26 cellular contexts compared by ENCODE assay signal in genomic region chr2:146003337-146003736, GRCh38.
"Had no signal": no experiment of that assay in that cellular context is flagged by ENCODE, and none has a peak within 500 bp of the region (broad histone marks: within the 10 kb centered on the region; RNA-seq: fewer than 3 reads in every experiment).

No MANE protein-coding gene starts in this region.

- H3K9me3 ChIP-seq: Peyer's patch had no signal

- ATAC-seq: activated CD4-positive, alpha-beta T cell treated with anti-CD3 and anti-CD28 coated beads for 36 hours; activated T-cell treated with anti-CD3 and anti-CD28 coated beads, Interleukin-2, amount 50 U/mL, for 72 hours; T-cell had no signal

- H3K27me3 ChIP-seq: adrenal gland, Peyer's patch had no signal

- H3K36me3 ChIP-seq: adrenal gland, Peyer's patch had no signal

- DNase-seq: activated CD4-positive, alpha-beta memory T cell treated with anti-CD3 and anti-CD28 coated beads, Interleukin-2, amount 10 ng/mL, durations not matched to agents 7 days and 5 days; activated CD4-positive, alpha-beta T cell treated with anti-CD3 and anti-CD28 coated beads for 36 hours; activated CD4-positive, alpha-beta T cell treated with anti-CD3 and anti-CD28 coated beads, Interleukin-2, amount 50 U/mL, for 1 hour; activated CD4-positive, CD25-positive, alpha-beta regulatory T cell; activated naive CD4-positive, alpha-beta T cell treated with anti-CD3 and anti-CD28 coated beads, Interleukin-2, amount 50 U/mL, for 16 hours; activated naive CD8-positive, alpha-beta T cell treated with anti-CD3 and anti-CD28 coated beads, Interleukin-2, amount 10 ng/mL, durations not matched to agents 7 days and 5 days; activated T-cell treated with anti-CD3 and anti-CD28 coated beads, Interleukin-2, amount 50 U/mL, for 72 hours; adrenal gland; anterior cingulate cortex; cerebellar nuclear complex; Karpas-422; MM.1S; NCI-H1048; NCI-H146; NCI-H187 treated with DMSO at 0.1 percent for 48 hours; NCI-H2171; NCI-H2227 treated with DMSO at 0.1 percent for 48 hours; NCI-H446 treated with DMSO at 0.1 percent for 48 hours; NCI-H526; NCI-H774; Peyer's patch; SHP77; T-cell; T-helper 2 cell; T1000 had no signal

- H3K27ac ChIP-seq: adrenal gland, Peyer's patch, VCaP had no signal

- H3K4me3 ChIP-seq: adrenal gland, Peyer's patch had no signal

- H3K4me1 ChIP-seq: adrenal gland, Peyer's patch had no signal
